ENCODE assay signal across 11 cellular contexts in genomic region chr9:126489604-126490593, GRCh38.
DNase-seq lines count a peak whose midpoint lies in the region; ATAC-seq and TF ChIP-seq lines count a peak whose summit lies in the region.
"Had no signal": no experiment of that assay in that cellular context is flagged by ENCODE, and none has a peak within 500 bp of the region (broad histone marks: within the 10 kb centered on the region; RNA-seq: fewer than 3 reads in every experiment).

No MANE protein-coding gene starts in this region.

- H3K4me1 Mint-ChIP-seq in T-helper 17 cell: peaks cover 2% of the 10 kb centered on the region

- no peak overlapping the region for H3K9ac ChIP-seq in BLaER1

- DNase-seq in HL-60 (ENCODE audit: low read depth in 1 of 2, low spot score in 1 of 2) (peak in 1 of 2 experiments; percentile 74), T-helper 17 cell (no peak), lower lobe of right lung (peak; percentile 41), T-helper 1 cell (no peak)
- DNase-seq: GF-D8, NCI-H2029, Peyer's patch had no signal

- peaks cover 25% of the 10 kb centered on the region for H3K4me1 ChIP-seq in BLaER1
- peaks cover 7% of the 10 kb centered on the region for H3K4me1 ChIP-seq in lower lobe of right lung
- H3K4me1 ChIP-seq: Peyer's patch had no signal

- H3K27me3 Mint-ChIP-seq in T-helper 17 cell: no peaks in the 10 kb centered on the region

- H3K4me3 Mint-ChIP-seq in T-helper 17 cell: peak overlapping the region; percentile 47

- no peaks in the 10 kb centered on the region for H3K36me3 ChIP-seq in BLaER1
- peaks cover 11% of the 10 kb centered on the region for H3K36me3 ChIP-seq in lower lobe of right lung
- H3K36me3 ChIP-seq: Peyer's patch had no signal

- ATAC-seq in T-helper 17 cell: no peak
- ATAC-seq in lower lobe of right lung: peak in 1 of 2 donors; percentile 43
- ATAC-seq in HG03108 (IDR thresholded peaks at IDR 0.05; ENCODE audit: unreplicated experiment): no peak
- no peak for ATAC-seq in HG03354 (IDR thresholded peaks at IDR 0.05; ENCODE audit: poor library complexity, severe bottlenecking, unreplicated experiment)
- ATAC-seq in GM21447 (IDR thresholded peaks at IDR 0.05; ENCODE audit: unreplicated experiment): no peak

- H3K27ac ChIP-seq in BLaER1 (no peak overlapping the region), HL-60 (replicated peaks) (peak overlapping the region; percentile 29), lower lobe of right lung (no peak overlapping the region)
- H3K27ac ChIP-seq: Peyer's patch had no signal

- peaks cover 4% of the 10 kb centered on the region; the same call in 1 of the 2 replicates for H3K27me3 ChIP-seq in BLaER1
- H3K27me3 ChIP-seq in HL-60 (ENCODE audit: insufficient read depth, poor library complexity, severe bottlenecking): no peaks in the 10 kb centered on the region
- no peaks in the 10 kb centered on the region for H3K27me3 ChIP-seq in lower lobe of right lung (ENCODE audit: low read depth)
- H3K27me3 ChIP-seq: Peyer's patch had no signal

- intact Hi-C loops in lower lobe of right lung (cut with DNase I): loop anchor here (10.0 kb wide), 1 partner anchor 175 kb away; no protein-coding TSS in a partner anchor

- peak overlapping the region; percentile 63 for H3K27ac Mint-ChIP-seq in T-helper 17 cell

- H4K20me1 ChIP-seq in BLaER1: 0 out of 2 replicates have a peak, but pooled peaks cover 6% of the 10 kb centered on the region

- TF ChIP-seq CTCF in HL-60 (IDR thresholded peaks at IDR 0.05; ENCODE audit: insufficient read depth, low read length): no peak
- no peak for TF ChIP-seq CTCF in lower lobe of right lung (IDR thresholded peaks at IDR 0.05)

- H3K9me3 ChIP-seq in BLaER1: no peaks in the 10 kb centered on the region
- H3K9me3 ChIP-seq in T-helper 17 cell (ENCODE audit: control insufficient read depth, low read length, poor library complexity, severe bottlenecking): no peaks in the 10 kb centered on the region
- H3K9me3 ChIP-seq in lower lobe of right lung: no peaks in the 10 kb centered on the region
- H3K9me3 ChIP-seq: Peyer's patch had no signal

- peak overlapping the region; percentile 59 for H3K4me2 ChIP-seq in BLaER1

- no peaks in the 10 kb centered on the region for H3K36me3 Mint-ChIP-seq in T-helper 17 cell (ENCODE audit: low read depth)

- no peak overlapping the region for H3K4me3 ChIP-seq in BLaER1
- no peak overlapping the region for H3K4me3 ChIP-seq in HL-60 (replicated peaks; ENCODE audit: insufficient read depth, low read length)
- H3K4me3 ChIP-seq in lower lobe of right lung: no peak overlapping the region
- H3K4me3 ChIP-seq: Peyer's patch had no signal
